Comparison of ENCODE assay signal across 8 cellular contexts in genomic region chr19:48321372-48321621, GRCh38. TPM values are rescaled to one million over a fixed set of nuclear protein-coding genes. Genes with fewer than 3 reads are reported as not detected.
DNase-seq lines count a peak whose midpoint lies in the region; ATAC-seq and TF ChIP-seq lines count a peak whose summit lies in the region.

No MANE protein-coding gene starts in this region.

- peak overlapping the region; percentile 90 to 98 (median 98) for H3K27ac ChIP-seq in sigmoid colon

- H3K9me3 Mint-ChIP-seq in T-helper 2 cell treated with Interferon-gamma antibody and Interleukin-4, amounts not matched to agents 5 μg/mL and 100 μg/mL, for 36 hours = no peaks in the 10 kb centered on the region

- no peaks in the 10 kb centered on the region for H3K27me3 Mint-ChIP-seq in T-helper 2 cell treated with Interferon-gamma antibody and Interleukin-4, amounts not matched to agents 5 μg/mL and 100 μg/mL, for 36 hours (ENCODE audit: low read depth)

- H3K36me3 Mint-ChIP-seq in T-helper 2 cell treated with Interferon-gamma antibody and Interleukin-4, amounts not matched to agents 5 μg/mL and 100 μg/mL, for 36 hours (ENCODE audit: low read depth) = peaks cover 14% of the 10 kb centered on the region

- no peaks in the 10 kb centered on the region for H3K9me3 ChIP-seq in sigmoid colon

- TF ChIP-seq POLR2A in sigmoid colon (IDR thresholded peaks at IDR 0.05) = peak in 1 of 2 donors; percentile 30

- H3K4me1 Mint-ChIP-seq in T-helper 2 cell treated with Interferon-gamma antibody and Interleukin-4, amounts not matched to agents 5 μg/mL and 100 μg/mL, for 36 hours (ENCODE audit: low read depth) = peaks cover 42% of the 10 kb centered on the region

- no peaks in the 10 kb centered on the region for H3K27me3 ChIP-seq in sigmoid colon

- no peaks in the 10 kb centered on the region for H3K36me3 ChIP-seq in sigmoid colon

- DNase-seq in GF-D8 (lab: John Stamatoyannopoulos, UW) (peak; percentile 88), NCI-H187 (lab: John Stamatoyannopoulos, UW) (peak; percentile 90 to 98), anterior cingulate cortex (lab: John Stamatoyannopoulos, UW) (peak in 54 of 58 donors; percentile 27 to 88 (median 71)), hepatic stellate cell (ENCODE audit: low spot score) (peak; percentile 87), sigmoid colon (peak; percentile 99)
- DNase-seq in T-helper 2 cell treated with Interferon-gamma antibody and Interleukin-4, amounts not matched to agents 5 μg/mL and 100 μg/mL, for 36 hours (ENCODE audit: low spot score) = peak; percentile 93

- H3K4me3 ChIP-seq in sigmoid colon = peak overlapping the region; percentile 31 to 65 (median 49)

- peak overlapping the region; percentile 98 for H3K27ac Mint-ChIP-seq in T-helper 2 cell treated with Interferon-gamma antibody and Interleukin-4, amounts not matched to agents 5 μg/mL and 100 μg/mL, for 36 hours

- H3K4me1 ChIP-seq in sigmoid colon = peaks cover 0 to 43% (median 41%) of the 10 kb centered on the region in 4 donors

- 1% methylated on average over 22 of the region's 22 CpGs for WGBS in sigmoid colon, 2 donors

- intact Hi-C loops in sigmoid colon (cut with DNase I) = loop anchor here (10.0 kb wide), 1 partner anchor 554 kb away; the partner anchor contains the start of gene PPP1R15A

- TF ChIP-seq EP300 in sigmoid colon (IDR thresholded peaks at IDR 0.05) = no peak

- ATAC-seq in HG02852 (IDR thresholded peaks at IDR 0.05; ENCODE audit: unreplicated experiment) = peak; percentile 43
- no peak for ATAC-seq in GM21529 (IDR thresholded peaks at IDR 0.05; ENCODE audit: unreplicated experiment)

- TF ChIP-seq CTCF in sigmoid colon (IDR thresholded peaks at IDR 0.05) = no peak

- H3K4me3 Mint-ChIP-seq in T-helper 2 cell treated with Interferon-gamma antibody and Interleukin-4, amounts not matched to agents 5 μg/mL and 100 μg/mL, for 36 hours = peak overlapping the region; percentile 89

RNA-seq across cellular contexts. Expression of gene EMP3, which starts 4.1 kb away (rescaled TPM):
- total RNA-seq in sigmoid colon = 10 to 100 TPM; 60.4 to 77.1 (median 69.7) TPM
- polyA plus RNA-seq in sigmoid colon = 10 to 100 TPM; 21.7 to 47.7 (median 42.0) TPM

RNA-seq across cellular contexts. Expression of gene TMEM143, which starts 42.4 kb away (rescaled TPM):
- 1 to 10 TPM; 5.4 to 8.9 (median 6.8) TPM for total RNA-seq in sigmoid colon
- polyA plus RNA-seq in sigmoid colon = 1 to 10 TPM; 4.2 to 8.7 (median 5.4) TPM

RNA-seq across cellular contexts. Expression of gene SYNGR4, which starts 42.9 kb away (rescaled TPM):
- not detected for total RNA-seq in sigmoid colon
- polyA plus RNA-seq in sigmoid colon = under 1 TPM in 1 of 3 donors, not detected in 2; 0.25 TPM

RNA-seq across cellular contexts. Expression of gene ZNF114, which starts 51.4 kb away (rescaled TPM):
- not detected for total RNA-seq in sigmoid colon
- under 1 TPM in 1 of 3 donors, not detected in 2; 0.26 TPM for polyA plus RNA-seq in sigmoid colon
